ENCODE assay signal across 16 cellular contexts in the genomic region with DNA sequence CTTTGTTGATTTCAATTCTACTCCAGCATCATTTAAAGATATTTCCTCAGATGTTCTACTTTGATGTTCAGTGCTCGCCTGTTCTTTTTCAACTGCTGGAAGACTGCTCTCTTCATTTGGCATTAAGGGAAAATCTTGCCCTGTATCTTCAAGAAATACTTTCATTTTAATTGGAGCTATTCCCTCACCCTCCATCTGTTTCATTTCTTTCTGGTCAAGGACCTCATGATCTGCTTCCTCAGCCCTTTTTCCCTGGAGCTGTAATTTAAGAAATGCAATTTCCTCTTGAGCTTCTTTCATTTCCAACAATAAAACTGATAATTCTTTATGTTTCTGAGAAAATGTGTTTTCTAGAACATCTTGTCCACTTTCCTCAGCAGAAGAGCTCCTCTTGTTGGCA. TPM values are rescaled to one million over a fixed set of nuclear protein-coding genes. Genes with fewer than 3 reads are reported as not detected.
DNase-seq lines count a peak whose midpoint lies in the region; ATAC-seq and TF ChIP-seq lines count a peak whose summit lies in the region.
"Had no signal": no experiment of that assay in that cellular context is flagged by ENCODE, and none has a peak within 500 bp of the region (broad histone marks: within the 10 kb centered on the region; RNA-seq: fewer than 3 reads in every experiment).

No MANE protein-coding gene starts in this region.

- intact Hi-C loops in Right ventricle myocardium inferior (cut with DNase I): loop anchor here (5.0 kb wide), 1 partner anchor 49 kb away; a partner anchor contains a TSS
- intact Hi-C loops in cardiac septum (cut with DNase I): no loop called here
- intact Hi-C loops in heart left ventricle (cut with DNase I): no loop called here

- H3K4me1 ChIP-seq in heart left ventricle (peaks cover 0 to 45% (median 24%) of the 10 kb centered on the region in 12 donors), tibial nerve (peaks cover 0 to 22% (median 3%) of the 10 kb centered on the region in 4 donors)

- H3K36me3 ChIP-seq in heart left ventricle (peaks cover 0 to 74% (median 52%) of the 10 kb centered on the region in 9 donors), tibial nerve (peaks cover 0 to 82% (median 11%) of the 10 kb centered on the region in 3 donors)

- 76 to 88% (median 83%) methylated on average over 1 of the region's 1 CpG for WGBS in heart left ventricle, 4 donors
- WGBS in tibial nerve, 2 donors: 66 to 71% methylated on average over 1 of the region's 1 CpG

- H3K4me3 Mint-ChIP-seq in osteocyte (ENCODE audit: unreplicated experiment): no peak overlapping the region
- H3K4me3 Mint-ChIP-seq: CD14-positive monocyte; CD8-positive, alpha-beta T cell; GM23338 had no signal

- DNase-seq in Right ventricle myocardium inferior (ENCODE audit: missing footprints) (no peak), cardiac septum (ENCODE audit: low spot score) (no peak), heart left ventricle (no peak), osteocyte (ENCODE audit: extremely low spot score, unreplicated experiment) (no peak), tibial nerve (ENCODE audit: low spot score in 2 of 2) (no peak), GF-D8 (lab: John Stamatoyannopoulos, UW) (no peak)
- DNase-seq in stimulated activated naive CD8-positive, alpha-beta T cell treated with anti-CD3 and anti-CD28 coated beads, Interleukin-15, Interleukin-2, amounts not matched to agents 100 U/mL and 50 U/mL, for 24 hours: no peak
- DNase-seq: CD8-positive, alpha-beta T cell; COR-L47; DMS153; DND-41; H7 had no signal

- no peak for TF ChIP-seq CTCF in heart left ventricle (IDR thresholded peaks at IDR 0.05)
- no peak for TF ChIP-seq CTCF in osteocyte (IDR thresholded peaks at IDR 0.05)
- TF ChIP-seq CTCF in tibial nerve (IDR thresholded peaks at IDR 0.05): no peak

- peak overlapping the region; percentile 55 for H3K27ac Mint-ChIP-seq in osteocyte (ENCODE audit: unreplicated experiment)
- H3K27ac Mint-ChIP-seq: CD8-positive, alpha-beta T cell; GM23338 had no signal

- no peak for TF ChIP-seq POLR2A in heart left ventricle (IDR thresholded peaks at IDR 0.05)
- no peak for TF ChIP-seq POLR2A in tibial nerve (IDR thresholded peaks at IDR 0.05)

- peaks cover 25% of the 10 kb centered on the region for H3K36me3 Mint-ChIP-seq in osteocyte (ENCODE audit: unreplicated experiment)

- ATAC-seq in Right ventricle myocardium inferior (peak; percentile 78), heart left ventricle (peak in 2 of 4 donors; percentile 51 to 63), GM21529 (IDR thresholded peaks at IDR 0.05; ENCODE audit: unreplicated experiment) (no peak)
- no peak for ATAC-seq in stimulated activated naive CD8-positive, alpha-beta T cell treated with anti-CD3 and anti-CD28 coated beads, Interleukin-15, Interleukin-2, amounts not matched to agents 100 U/mL and 50 U/mL, for 24 hours
- ATAC-seq: CD8-positive, alpha-beta T cell; GM23338 had no signal

- peak; percentile 14 to 19 for TF ChIP-seq EP300 in tibial nerve (IDR thresholded peaks at IDR 0.05)

- H3K4me3 ChIP-seq in heart left ventricle: no peak overlapping the region
- H3K4me3 ChIP-seq in tibial nerve: no peak overlapping the region
- H3K4me3 ChIP-seq: GM23338 had no signal

- H3K4me1 Mint-ChIP-seq in osteocyte (ENCODE audit: unreplicated experiment): peaks cover 13% of the 10 kb centered on the region
- H3K4me1 Mint-ChIP-seq: GM23338 had no signal

- H3K9me3 ChIP-seq in heart left ventricle (no peaks in the 10 kb centered on the region), tibial nerve (no peaks in the 10 kb centered on the region)

- H3K27me3 ChIP-seq in heart left ventricle: no peaks in the 10 kb centered on the region
- H3K27me3 ChIP-seq in tibial nerve: no peaks in the 10 kb centered on the region

- H3K9me3 Mint-ChIP-seq in osteocyte (ENCODE audit: unreplicated experiment): no peaks in the 10 kb centered on the region
- H3K9me3 Mint-ChIP-seq: CD14-positive monocyte; CD8-positive, alpha-beta T cell; GM23338 had no signal

- H3K27me3 Mint-ChIP-seq in osteocyte (ENCODE audit: unreplicated experiment): no peaks in the 10 kb centered on the region

- H3K27ac ChIP-seq in heart left ventricle: peak overlapping the region in 8 of 12 donors; percentile 5 to 67 (median 36)
- H3K27ac ChIP-seq in tibial nerve: peak overlapping the region in 2 of 4 donors; percentile 5 to 6
- H3K27ac ChIP-seq: 22Rv1 had no signal

RNA-seq across cellular contexts. Expression of a gene that starts 37.8 kb away (rescaled TPM):
- total RNA-seq in Right ventricle myocardium inferior (13.9 TPM), cardiac septum (9.4 TPM), heart left ventricle (10 to 100 TPM in 7 of 9 donors, 1 to 10 TPM in 2; 7.4 to 72.4 (median 10.6) TPM), osteocyte (0.57 TPM in 1 of 2 replicates, not detected in the other), tibial nerve (10 to 100 TPM; 64.7 to 99.3 (median 83.0) TPM)
- 10 to 100 TPM in 1 of 2 donors, 1 to 10 TPM in 1; 8.9 to 18.0 TPM for polyA plus RNA-seq in heart left ventricle

RNA-seq across cellular contexts. Expression of a gene that starts 51.0 kb away (rescaled TPM):
- 47.5 TPM for total RNA-seq in Right ventricle myocardium inferior
- 49.9 TPM for total RNA-seq in cardiac septum
- 10 to 100 TPM; 28.5 to 90.9 (median 44.9) TPM for total RNA-seq in heart left ventricle
- 10 to 100 TPM; 14.4 to 21.4 TPM for polyA plus RNA-seq in heart left ventricle
- 60.5 and 71.9 TPM in 2 replicates for total RNA-seq in osteocyte
- 10 to 100 TPM; 54.0 to 70.6 (median 60.1) TPM for total RNA-seq in tibial nerve
